2 cellular contexts compared by ENCODE assay signal in genomic region chr9:32412440-32412839, GRCh38.
A peak's percentile ranks its signal among the peaks of the same experiment; 100 is the strongest.
TF ChIP-seq lines count a peak whose summit lies in the region.

No MANE protein-coding gene starts in this region.

TF ChIP-seq in liver, 16 proteins besides CTCF, POLR2A, EP300 and RAD21:
- peak; percentile 14 for TF ChIP-seq YY1 (IDR thresholded peaks at IDR 0.05)
- no peak for TF ChIP-seq HNF4G (IDR thresholded peaks at IDR 0.05)
- TF ChIP-seq HNF4A (conservative IDR thresholded peaks at IDR 0.05), result peak; percentile 68 to 77

TF ChIP-seq in HepG2, 621 proteins besides CTCF, POLR2A, EP300 and RAD21:
- no peak for TF ChIP-seq ZBTB26 (CRISPR knock-in tag; IDR thresholded peaks at IDR 0.05; ENCODE audit: borderline replicate concordance)
- TF ChIP-seq PHF20 (CRISPR knock-in tag; IDR thresholded peaks at IDR 0.05), result no peak
- no peak for TF ChIP-seq ARNT2 (CRISPR knock-in tag; IDR thresholded peaks at IDR 0.05; ENCODE audit: low read depth)
- TF ChIP-seq GABPA (IDR thresholded peaks at IDR 0.05; ENCODE audit: low read depth, low read length), result no peak
- no peak for TF ChIP-seq GABPA (CRISPR knock-in tag; IDR thresholded peaks at IDR 0.05; ENCODE audit: low read depth)
- TF ChIP-seq SALL1 (CRISPR knock-in tag; IDR thresholded peaks at IDR 0.05), result no peak
- no peak for TF ChIP-seq ZFYVE20 (CRISPR knock-in tag; IDR thresholded peaks at IDR 0.05; ENCODE audit: borderline replicate concordance, low read depth)
- TF ChIP-seq MBD4 (IDR thresholded peaks at IDR 0.05; ENCODE audit: borderline replicate concordance, low read length), result no peak
- TF ChIP-seq ZNF3 (CRISPR knock-in tag; IDR thresholded peaks at IDR 0.05), result no peak
- TF ChIP-seq ZNF850 (CRISPR knock-in tag; conservative IDR thresholded peaks at IDR 0.05), result no peak
- TF ChIP-seq RBM22 (optimal IDR thresholded peaks at IDR 0.05; ENCODE audit: low read length), result no peak
- no peak for TF ChIP-seq ZNF777 (CRISPR knock-in tag; IDR thresholded peaks at IDR 0.05)
- TF ChIP-seq ZNF280B (CRISPR knock-in tag; IDR thresholded peaks at IDR 0.05; ENCODE audit: borderline replicate concordance), result no peak
- TF ChIP-seq E2F5 (CRISPR knock-in tag; conservative IDR thresholded peaks at IDR 0.05), result no peak
- TF ChIP-seq ZNF792 (CRISPR knock-in tag; IDR thresholded peaks at IDR 0.05), result no peak
- TF ChIP-seq ZNF138 (CRISPR knock-in tag; IDR thresholded peaks at IDR 0.05; ENCODE audit: low read depth), result no peak
- TF ChIP-seq POGZ (CRISPR knock-in tag; IDR thresholded peaks at IDR 0.05), result no peak
- no peak for TF ChIP-seq AKAP8 (CRISPR knock-in tag; IDR thresholded peaks at IDR 0.05)
- no peak for TF ChIP-seq KLF11 (CRISPR knock-in tag; IDR thresholded peaks at IDR 0.05)
- TF ChIP-seq SYNCRIP (IDR thresholded peaks at IDR 0.05; ENCODE audit: insufficient read depth, low read depth, low read length), result no peak
- TF ChIP-seq TFDP1 (CRISPR knock-in tag; IDR thresholded peaks at IDR 0.05; ENCODE audit: borderline replicate concordance), result no peak
